25 cellular contexts compared by ENCODE assay signal in the genomic region with DNA sequence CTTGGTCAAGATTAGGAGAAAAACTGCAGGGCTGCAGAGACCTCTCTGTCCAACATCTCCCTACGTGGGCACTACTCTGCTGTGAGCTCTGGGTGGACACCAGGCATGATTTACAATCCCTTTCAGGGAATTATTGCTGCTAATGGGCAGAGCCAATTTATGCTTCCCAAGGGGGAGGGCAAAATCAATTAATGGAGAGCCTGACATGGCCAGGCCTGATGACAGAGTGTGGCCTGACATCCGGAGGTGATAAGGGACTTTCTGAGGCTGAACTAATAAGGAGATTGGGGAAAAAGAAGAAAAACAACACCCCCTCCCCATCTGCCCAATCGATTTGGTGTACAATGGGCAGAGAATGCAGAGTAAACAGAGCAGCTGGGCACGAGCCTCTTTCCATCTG. TPM values are rescaled to one million over a fixed set of nuclear protein-coding genes. Genes with fewer than 3 reads are reported as not detected.
"Had no signal": no experiment of that assay in that cellular context is flagged by ENCODE, and none has a peak within 500 bp of the region (broad histone marks: within the 10 kb centered on the region; RNA-seq: fewer than 3 reads in every experiment).

No MANE protein-coding gene starts in this region.

- ATAC-seq: activated T-cell treated with anti-CD3 and anti-CD28 coated beads, Interleukin-2, amount 50 U/mL, for 72 hours; foreskin keratinocyte; natural killer cell; right lobe of liver; stimulated activated naive CD8-positive, alpha-beta T cell treated with anti-CD3 and anti-CD28 coated beads, Interleukin-15, amount 100 ng/mL, for 72 hours; T-helper 17 cell had no signal

- H3K9me3 Mint-ChIP-seq: activated CD4-positive, alpha-beta memory T cell treated with anti-CD3 and anti-CD28 coated beads, Interleukin-2, amount 10 ng/mL, durations not matched to agents 7 days and 5 days; activated naive CD4-positive, alpha-beta T cell treated with anti-CD3 and anti-CD28 coated beads for 36 hours; activated T-cell treated with anti-CD3 and anti-CD28 coated beads, Interleukin-2, amount 50 U/mL, for 72 hours; immature natural killer cell; natural killer cell; stimulated activated naive CD8-positive, alpha-beta T cell treated with anti-CD3 and anti-CD28 coated beads, Interleukin-15, amount 100 ng/mL, for 72 hours had no signal

- H3K27ac Mint-ChIP-seq: activated CD4-positive, alpha-beta memory T cell treated with anti-CD3 and anti-CD28 coated beads, Interleukin-2, amount 10 ng/mL, durations not matched to agents 7 days and 5 days; activated naive CD4-positive, alpha-beta T cell treated with anti-CD3 and anti-CD28 coated beads for 36 hours; activated T-cell treated with anti-CD3 and anti-CD28 coated beads, Interleukin-2, amount 50 U/mL, for 72 hours; immature natural killer cell; natural killer cell; stimulated activated naive CD8-positive, alpha-beta T cell treated with anti-CD3 and anti-CD28 coated beads, Interleukin-15, amount 100 ng/mL, for 72 hours; T-helper 17 cell had no signal

- H3K36me3 Mint-ChIP-seq: immature natural killer cell, natural killer cell had no signal

- DNase-seq: activated CD4-positive, alpha-beta memory T cell treated with anti-CD3 and anti-CD28 coated beads, Interleukin-2, amount 10 ng/mL, durations not matched to agents 7 days and 5 days; activated CD4-positive, alpha-beta T cell treated with anti-CD3 and anti-CD28 coated beads for 4 hours; activated CD4-positive, CD25-positive, alpha-beta regulatory T cell; activated effector memory CD4-positive, alpha-beta T cell treated with Interleukin-2 at 50 U/mL for 16 hours; activated naive CD4-positive, alpha-beta T cell treated with anti-CD3 and anti-CD28 coated beads for 36 hours; activated T-cell treated with anti-CD3 and anti-CD28 coated beads, Interleukin-2, amount 50 U/mL, for 72 hours; amygdala; dermis blood vessel endothelial cell; effector CD8-positive, alpha-beta T cell; foreskin keratinocyte; immature natural killer cell; kidney glomerular epithelial cell; left ventricle myocardium inferior; natural killer cell; ovary; right lobe of liver; stimulated activated CD4-positive, alpha-beta T cell treated with anti-CD3 and anti-CD28 coated beads, Interleukin-1b, Interleukin-23, amount 100 ng/mL, for 48 hours; stimulated activated naive CD8-positive, alpha-beta T cell treated with anti-CD3 and anti-CD28 coated beads, Interleukin-15, amount 100 ng/mL, for 72 hours; T-helper 17 cell had no signal

- H3K4me1 Mint-ChIP-seq: activated CD4-positive, alpha-beta memory T cell treated with anti-CD3 and anti-CD28 coated beads, Interleukin-2, amount 10 ng/mL, durations not matched to agents 7 days and 5 days; immature natural killer cell; stimulated activated naive CD8-positive, alpha-beta T cell treated with anti-CD3 and anti-CD28 coated beads, Interleukin-15, amount 100 ng/mL, for 72 hours had no signal

- H3K4me3 Mint-ChIP-seq: activated CD4-positive, alpha-beta memory T cell treated with anti-CD3 and anti-CD28 coated beads, Interleukin-2, amount 10 ng/mL, durations not matched to agents 7 days and 5 days; activated naive CD4-positive, alpha-beta T cell treated with anti-CD3 and anti-CD28 coated beads for 36 hours; activated T-cell treated with anti-CD3 and anti-CD28 coated beads, Interleukin-2, amount 50 U/mL, for 72 hours; immature natural killer cell; natural killer cell; stimulated activated naive CD8-positive, alpha-beta T cell treated with anti-CD3 and anti-CD28 coated beads, Interleukin-15, amount 100 ng/mL, for 72 hours; T-helper 17 cell had no signal

RNA-seq across cellular contexts. Expression of gene KCNK16, which starts 5.0 kb away (rescaled TPM):
- total RNA-seq: activated CD4-positive, alpha-beta memory T cell treated with anti-CD3 and anti-CD28 coated beads, Interleukin-2, amount 10 ng/mL, durations not matched to agents 7 days and 5 days; activated naive CD4-positive, alpha-beta T cell treated with anti-CD3 and anti-CD28 coated beads for 36 hours; activated T-cell treated with anti-CD3 and anti-CD28 coated beads, Interleukin-2, amount 50 U/mL, for 72 hours; cardiac muscle cell; cerebellum; dermis blood vessel endothelial cell; foreskin keratinocyte; hepatocyte; left ventricle myocardium inferior; lung microvascular endothelial cell; natural killer cell; ovary; pulmonary artery endothelial cell; right lobe of liver; T-helper 17 cell; tibial nerve had no signal

RNA-seq across cellular contexts. Expression of gene KCNK17, which starts 13.3 kb away (rescaled TPM):
- total RNA-seq: activated CD4-positive, alpha-beta memory T cell treated with anti-CD3 and anti-CD28 coated beads, Interleukin-2, amount 10 ng/mL, durations not matched to agents 7 days and 5 days; activated naive CD4-positive, alpha-beta T cell treated with anti-CD3 and anti-CD28 coated beads for 36 hours; activated T-cell treated with anti-CD3 and anti-CD28 coated beads, Interleukin-2, amount 50 U/mL, for 72 hours; cardiac muscle cell; dermis blood vessel endothelial cell; foreskin keratinocyte; hepatocyte; lung microvascular endothelial cell; pulmonary artery endothelial cell had no signal
